In genomic region chr11:65134240-65134951, GRCh38 we compare ENCODE assay signal across 8 cellular contexts. TPM values are rescaled to one million over a fixed set of nuclear protein-coding genes. Genes with fewer than 3 reads are reported as not detected.
DNase-seq lines count a peak whose midpoint lies in the region; ATAC-seq and TF ChIP-seq lines count a peak whose summit lies in the region.

Gene SYVN1, minus strand, starts transcription at chr11:65134519. Its CDS starts 918 bp downstream, at chr11:65133601.

- CTCF ChIA-PET in activated CD8-positive, alpha-beta memory T cell treated with anti-CD3 and anti-CD28 coated beads, Interleukin-2, amount 10 ng/mL, durations not matched to agents 7 days and 5 days (lab: Charles Lee), result interaction anchor here (0.6 to 4.3 kb wide), 20 partner anchors 9 to 390 kb away, joined by 3 to 31 read pairs (median 4); partner anchors contain the start of genes ARL2, CAPN1, CDC42EP2 and CDCA5

- no peaks in the 10 kb centered on the region for H3K9me3 Mint-ChIP-seq in activated CD8-positive, alpha-beta memory T cell treated with anti-CD3 and anti-CD28 coated beads, Interleukin-2, amount 10 ng/mL, durations not matched to agents 7 days and 5 days (ENCODE audit: low read depth)
- H3K9me3 Mint-ChIP-seq in endodermal cell, result no peaks in the 10 kb centered on the region
- H3K9me3 Mint-ChIP-seq in mesothelial cell of epicardium, result no peaks in the 10 kb centered on the region

- peak within 1 kb of the TSS; percentile 100 for H3K27ac Mint-ChIP-seq in activated CD8-positive, alpha-beta memory T cell treated with anti-CD3 and anti-CD28 coated beads, Interleukin-2, amount 10 ng/mL, durations not matched to agents 7 days and 5 days
- H3K27ac Mint-ChIP-seq in endodermal cell (peak within 1 kb of the TSS; percentile 99), mesothelial cell of epicardium (peak within 1 kb of the TSS; percentile 100)

- H3K9me3 ChIP-seq in NT2/D1 (ENCODE audit: insufficient read depth, low read length) (no peaks in the 10 kb centered on the region), endodermal cell (ENCODE audit: control insufficient read depth, low read length) (no peaks in the 10 kb centered on the region)

- H3K36me3 ChIP-seq in NT2/D1 (ENCODE audit: insufficient read depth, insufficient read length, low read length) (peaks cover 36% of the 10 kb centered on the region), endodermal cell (ENCODE audit: control insufficient read depth, insufficient read depth, low read length) (peaks cover 32% of the 10 kb centered on the region)

- WGBS in endodermal cell (ENCODE audit: insufficient coverage in 1 of 2, insufficient read length in 1 of 2), 2 experiments, result 0 to 1% methylated on average over 20 to 60 of the region's 60 CpGs

- H3K27ac ChIP-seq in endodermal cell (ENCODE audit: low read depth, low read length), result peak within 1 kb of the TSS; percentile 99

- no peaks in the 10 kb centered on the region for H3K27me3 ChIP-seq in NT2/D1 (ENCODE audit: insufficient read depth, insufficient read length)
- H3K27me3 ChIP-seq in endodermal cell (ENCODE audit: control insufficient read depth, insufficient read depth, low read length, poor library complexity, severe bottlenecking), result no peaks in the 10 kb centered on the region

- DNase-seq in CMK (ENCODE audit: low read depth) (peak; percentile 72), HT-29 (ENCODE audit: low spot score) (peak; percentile 96), NT2/D1 (ENCODE audit: low read depth, low spot score) (peak; percentile 73), endodermal cell (peak; percentile 94), mesothelial cell of epicardium (ENCODE audit: low spot score in 2 of 2, unreplicated experiment in 2 of 2) (peak; percentile 76 to 85)
- DNase-seq in activated CD8-positive, alpha-beta memory T cell treated with anti-CD3 and anti-CD28 coated beads, Interleukin-2, amount 10 ng/mL, durations not matched to agents 7 days and 5 days, result peak; percentile 93
- DNase-seq in stimulated activated CD8-positive, alpha-beta memory T cell treated with anti-CD3 and anti-CD28 coated beads, Interleukin-15, amount 100 ng/mL, for 48 hours (ENCODE audit: low read depth in 2 of 2), result peak; percentile 84 to 86

- ATAC-seq in GM21360 (IDR thresholded peaks at IDR 0.05; ENCODE audit: unreplicated experiment), result peak; percentile 50
- peak; percentile 82 for ATAC-seq in activated CD8-positive, alpha-beta memory T cell treated with anti-CD3 and anti-CD28 coated beads, Interleukin-2, amount 10 ng/mL, durations not matched to agents 7 days and 5 days

- peaks cover 12% of the 10 kb centered on the region for H3K4me1 ChIP-seq in NT2/D1 (ENCODE audit: insufficient read depth, insufficient read length)
- no peaks in the 10 kb centered on the region for H3K4me1 ChIP-seq in endodermal cell (ENCODE audit: control insufficient read depth, insufficient read depth, low read length)

- H3K9ac ChIP-seq in NT2/D1 (ENCODE audit: insufficient read length, low read depth) (peak within 1 kb of the TSS; percentile 99), endodermal cell (ENCODE audit: extremely low read depth, low read length, poor library complexity, severe bottlenecking) (peak within 1 kb of the TSS; percentile 98)

- H3K4me1 Mint-ChIP-seq in activated CD8-positive, alpha-beta memory T cell treated with anti-CD3 and anti-CD28 coated beads, Interleukin-2, amount 10 ng/mL, durations not matched to agents 7 days and 5 days, result peaks cover 34% of the 10 kb centered on the region
- H3K4me1 Mint-ChIP-seq in endodermal cell, result peaks cover 19% of the 10 kb centered on the region
- H3K4me1 Mint-ChIP-seq in mesothelial cell of epicardium, result peaks cover 30% of the 10 kb centered on the region

- H3K4me3 ChIP-seq in NT2/D1 (ENCODE audit: insufficient read length, low read depth), result peak within 1 kb of the TSS; percentile 96
- peak within 1 kb of the TSS; percentile 94 for H3K4me3 ChIP-seq in endodermal cell (ENCODE audit: low read length)

- peak within 1 kb of the TSS; percentile 96 for H3K4me3 Mint-ChIP-seq in activated CD8-positive, alpha-beta memory T cell treated with anti-CD3 and anti-CD28 coated beads, Interleukin-2, amount 10 ng/mL, durations not matched to agents 7 days and 5 days
- H3K4me3 Mint-ChIP-seq in endodermal cell (peak within 1 kb of the TSS; percentile 87), mesothelial cell of epicardium (peak within 1 kb of the TSS; percentile 99)

- no peak for TF ChIP-seq CTCF in endodermal cell (conservative IDR thresholded peaks at IDR 0.05)
- no peak for TF ChIP-seq CTCF in mesothelial cell of epicardium (IDR thresholded peaks at IDR 0.05; ENCODE audit: unreplicated experiment)

- H3K36me3 Mint-ChIP-seq in activated CD8-positive, alpha-beta memory T cell treated with anti-CD3 and anti-CD28 coated beads, Interleukin-2, amount 10 ng/mL, durations not matched to agents 7 days and 5 days, result peaks cover 5% of the 10 kb centered on the region
- H3K36me3 Mint-ChIP-seq in endodermal cell (ENCODE audit: low read depth), result peaks cover 27% of the 10 kb centered on the region
- peaks cover 3% of the 10 kb centered on the region for H3K36me3 Mint-ChIP-seq in mesothelial cell of epicardium

- no peaks in the 10 kb centered on the region for H3K27me3 Mint-ChIP-seq in activated CD8-positive, alpha-beta memory T cell treated with anti-CD3 and anti-CD28 coated beads, Interleukin-2, amount 10 ng/mL, durations not matched to agents 7 days and 5 days
- H3K27me3 Mint-ChIP-seq in endodermal cell (ENCODE audit: insufficient read depth) (peaks cover 3% of the 10 kb centered on the region), mesothelial cell of epicardium (ENCODE audit: low read depth) (no peaks in the 10 kb centered on the region)

RNA-seq across cellular contexts. Expression of gene SYVN1, which starts in this region (rescaled TPM):
- 21.7 and 32.1 TPM in 2 replicates for total RNA-seq in HT-29 (2014; rRNA removed; shearing (Covaris generic))
- total RNA-seq in activated CD8-positive, alpha-beta memory T cell treated with anti-CD3 and anti-CD28 coated beads, Interleukin-2, amount 10 ng/mL, durations not matched to agents 7 days and 5 days, result 10 to 100 TPM; 34.4 to 35.1 TPM
- total RNA-seq in endodermal cell (10 to 100 TPM; 30.4 to 39.5 TPM), mesothelial cell of epicardium (45.4 to 52.6 TPM (median 47.8 TPM) in 3 replicates)
- polyA plus RNA-seq in endodermal cell (2013, experiment 1 of 2), result 32.8 TPM
- polyA plus RNA-seq in endodermal cell (2013, experiment 2 of 2), result 25.3 TPM

Comparison
In these comparisons a context has a peak if more than half of its experiments do, and no peak if none do; other contexts are left out.
1. Peak in every context shown above with its lines: DNase-seq, ATAC-seq, H3K4me3 ChIP-seq and H3K27ac ChIP-seq.